14 cellular contexts compared by ENCODE assay signal in genomic region chr9:128704356-128704670, GRCh38. TPM values are rescaled to one million over a fixed set of nuclear protein-coding genes. Genes with fewer than 3 reads are reported as not detected.
A peak's percentile ranks its signal among the peaks of the same experiment; 100 is the strongest.
DNase-seq lines count a peak whose midpoint lies in the region; ATAC-seq and TF ChIP-seq lines count a peak whose summit lies in the region.
"Had no signal": no experiment of that assay in that cellular context is flagged by ENCODE, and none has a peak within 500 bp of the region (broad histone marks: within the 10 kb centered on the region; RNA-seq: fewer than 3 reads in every experiment).

No MANE protein-coding gene starts in this region.

- intact Hi-C loops in CD4-positive, alpha-beta memory T cell (cut with micrococcal nuclease): no loop called here
- intact Hi-C loops in mucosa of descending colon (cut with DNase I, micrococcal nuclease): no loop called here

- no peak for TF ChIP-seq CTCF in 22Rv1 (IDR thresholded peaks at IDR 0.05)
- TF ChIP-seq CTCF in neural crest cell (conservative IDR thresholded peaks at IDR 0.05): no peak
- TF ChIP-seq CTCF in mucosa of descending colon (IDR thresholded peaks at IDR 0.05): no peak
- no peak for TF ChIP-seq CTCF in GM10248 (IDR thresholded peaks at IDR 0.05; ENCODE audit: control extremely low read depth, extremely low read depth, low read depth, missing control alignments)

- POLR2A ChIA-PET in CD4-positive, alpha-beta memory T cell (lab: Charles Lee; ENCODE audit: partially characterized antibody): interaction anchor here (1.2 kb wide), 1 partner anchor 19 kb away, joined by 5 read pairs; the partner anchor contains the start of gene ZDHHC12
- POLR2A ChIA-PET in GM10248 (lab: Yijun Ruan, JAX): no interaction called here

- peak overlapping the region in 7 of 8 donors; percentile 13 to 59 (median 39) for H3K4me3 Mint-ChIP-seq in CD4-positive, alpha-beta memory T cell
- H3K4me3 Mint-ChIP-seq in neural crest cell: peak overlapping the region; percentile 90
- H3K4me3 Mint-ChIP-seq: stimulated activated memory B cell treated with anti-CD40 and anti-IgM and Interleukin-4, amounts not matched to agents 10 μg/mL and 1 μg/mL and 100 μg/mL, for 72 hours had no signal

- no peaks in the 10 kb centered on the region for H3K36me3 Mint-ChIP-seq in CD4-positive, alpha-beta memory T cell
- H3K36me3 Mint-ChIP-seq in neural crest cell (ENCODE audit: low read depth): no peaks in the 10 kb centered on the region
- H3K36me3 Mint-ChIP-seq: CD8-positive, alpha-beta T cell; stimulated activated memory B cell treated with anti-CD40 and anti-IgM and Interleukin-4, amounts not matched to agents 10 μg/mL and 1 μg/mL and 100 μg/mL, for 72 hours had no signal

- DNase-seq in CD4-positive, alpha-beta memory T cell: no peak
- DNase-seq in neural crest cell (ENCODE audit: low read depth, low spot score) (no peak), mucosa of descending colon (no peak), DMS53 treated with DMSO at 0.1 percent for 48 hours (lab: John Stamatoyannopoulos, UW; ENCODE audit: unreplicated experiment) (no peak), GM10248 (ENCODE audit: extremely low spot score) (no peak)
- DNase-seq: CD8-positive, alpha-beta T cell; NCI-H1694; NCI-H69; stimulated activated CD4-positive, alpha-beta T cell treated with anti-CD3 and anti-CD28 coated beads, Interleukin-1b, Interleukin-23, amount 100 ng/mL, for 48 hours had no signal

- CTCF ChIA-PET in CD4-positive, alpha-beta memory T cell (lab: Charles Lee; ENCODE audit: partially characterized antibody): interaction anchor here (0.7 kb wide), 2 partner anchors 35 to 101 kb away, joined by 3 read pairs; no protein-coding TSS in a partner anchor
- CTCF ChIA-PET in GM10248 (lab: Yijun Ruan, JAX): interaction anchor here (0.8 kb wide), 1 partner anchor 10 kb away, joined by 3 read pairs; no protein-coding TSS in a partner anchor

- H3K27ac Mint-ChIP-seq in CD4-positive, alpha-beta memory T cell: peak overlapping the region in 1 of 7 donors; percentile 30
- no peak overlapping the region for H3K27ac Mint-ChIP-seq in neural crest cell (ENCODE audit: unreplicated experiment)
- H3K27ac Mint-ChIP-seq: CD8-positive, alpha-beta T cell; stimulated activated memory B cell treated with anti-CD40 and anti-IgM and Interleukin-4, amounts not matched to agents 10 μg/mL and 1 μg/mL and 100 μg/mL, for 72 hours had no signal

- H3K9me3 ChIP-seq in CD4-positive, alpha-beta memory T cell (ENCODE audit: control insufficient read depth in 1 of 2, low read length in 2 of 2): no peaks in the 10 kb centered on the region
- H3K9me3 ChIP-seq in mucosa of descending colon: no peaks in the 10 kb centered on the region

- peaks cover 0 to 2% (median 0%) of the 10 kb centered on the region in 8 donors for H3K9me3 Mint-ChIP-seq in CD4-positive, alpha-beta memory T cell
- H3K9me3 Mint-ChIP-seq in neural crest cell: no peaks in the 10 kb centered on the region
- H3K9me3 Mint-ChIP-seq: CD8-positive, alpha-beta T cell; stimulated activated memory B cell treated with anti-CD40 and anti-IgM and Interleukin-4, amounts not matched to agents 10 μg/mL and 1 μg/mL and 100 μg/mL, for 72 hours had no signal

- H3K27me3 Mint-ChIP-seq in CD4-positive, alpha-beta memory T cell: no peaks in the 10 kb centered on the region
- no peaks in the 10 kb centered on the region for H3K27me3 Mint-ChIP-seq in neural crest cell (ENCODE audit: low read depth)
- H3K27me3 Mint-ChIP-seq: stimulated activated memory B cell treated with anti-CD40 and anti-IgM and Interleukin-4, amounts not matched to agents 10 μg/mL and 1 μg/mL and 100 μg/mL, for 72 hours had no signal

- no peaks in the 10 kb centered on the region for H3K36me3 ChIP-seq in CD4-positive, alpha-beta memory T cell (ENCODE audit: insufficient read depth, low read length)
- no peaks in the 10 kb centered on the region for H3K36me3 ChIP-seq in mucosa of descending colon (ENCODE audit: low read depth)

- H3K27ac ChIP-seq in 22Rv1: 0 out of 2 replicates have a peak overlapping the region, but pooled peaks have one; percentile 74
- H3K27ac ChIP-seq in CD4-positive, alpha-beta memory T cell (ENCODE audit: low read depth, low read length): no peak overlapping the region
- H3K27ac ChIP-seq in cingulate gyrus (ENCODE audit: low read depth, low read length): peak overlapping the region; percentile 29
- H3K27ac ChIP-seq: hepatocyte had no signal

- H3K27me3 ChIP-seq in CD4-positive, alpha-beta memory T cell (ENCODE audit: insufficient read depth, low read length): no peaks in the 10 kb centered on the region
- H3K27me3 ChIP-seq: hepatocyte had no signal

- H3K4me1 Mint-ChIP-seq in CD4-positive, alpha-beta memory T cell: peaks cover 2 to 19% (median 11%) of the 10 kb centered on the region in 4 donors
- H3K4me1 Mint-ChIP-seq in neural crest cell: peaks cover 9% of the 10 kb centered on the region

- no peak for ATAC-seq in mucosa of descending colon
- no peak for ATAC-seq in GM18909 (IDR thresholded peaks at IDR 0.05; ENCODE audit: poor library complexity, unreplicated experiment)
- ATAC-seq: CD8-positive, alpha-beta T cell; stimulated activated memory B cell treated with anti-CD40 and anti-IgM and Interleukin-4, amounts not matched to agents 10 μg/mL and 1 μg/mL and 100 μg/mL, for 72 hours had no signal

- H3K4me3 ChIP-seq in CD4-positive, alpha-beta memory T cell (ENCODE audit: low read length in 2 of 2): no peak overlapping the region
- H3K4me3 ChIP-seq in mucosa of descending colon: no peak overlapping the region
- H3K4me3 ChIP-seq: hepatocyte had no signal

- peaks cover 10% of the 10 kb centered on the region for H3K4me1 ChIP-seq in CD4-positive, alpha-beta memory T cell (ENCODE audit: insufficient read depth, low read length)
- H3K4me1 ChIP-seq in mucosa of descending colon (ENCODE audit: low read depth): peaks cover 4% of the 10 kb centered on the region

RNA-seq across cellular contexts. Expression of gene PKN3, which starts 2.0 kb away (rescaled TPM):
- 1 to 10 TPM; 1.7 to 2.6 TPM for total RNA-seq in CD4-positive, alpha-beta memory T cell
- 1 to 10 TPM in 1 of 2 donors, under 1 TPM in 1; 0.48 to 1.3 TPM for polyA plus RNA-seq in CD4-positive, alpha-beta memory T cell
- total RNA-seq in neural crest cell: 28.0 and 30.0 TPM in 2 replicates
- total RNA-seq in mucosa of descending colon: 1 to 10 TPM; 2.5 to 4.9 (median 3.8) TPM

RNA-seq across cellular contexts. Expression of gene SET, which starts 15.3 kb away (rescaled TPM):
- total RNA-seq in CD4-positive, alpha-beta memory T cell: 100 to 1,000 TPM; 261 to 264 TPM
- polyA plus RNA-seq in CD4-positive, alpha-beta memory T cell: 100 to 1,000 TPM; 132 to 191 TPM
- total RNA-seq in neural crest cell: 891 and 930 TPM in 2 replicates
- 100 to 1,000 TPM; 174 to 272 (median 212) TPM for total RNA-seq in mucosa of descending colon

RNA-seq across cellular contexts. Expression of gene ZDHHC12, which starts 19.6 kb away (rescaled TPM):
- total RNA-seq in CD4-positive, alpha-beta memory T cell: 10 to 100 TPM; 24.6 to 25.7 TPM
- 10 to 100 TPM; 57.6 to 75.7 TPM for polyA plus RNA-seq in CD4-positive, alpha-beta memory T cell
- total RNA-seq in neural crest cell: 15.1 and 15.7 TPM in 2 replicates
- 10 to 100 TPM; 33.0 to 89.5 (median 76.8) TPM for total RNA-seq in mucosa of descending colon

RNA-seq across cellular contexts. Expression of gene DYNC2I2, which starts 47.7 kb away (rescaled TPM):
- 1 to 10 TPM; 4.3 to 4.6 TPM for total RNA-seq in CD4-positive, alpha-beta memory T cell
- 1 to 10 TPM; 1.7 to 2.4 TPM for polyA plus RNA-seq in CD4-positive, alpha-beta memory T cell
- total RNA-seq in neural crest cell (120 and 128 TPM in 2 replicates), mucosa of descending colon (10 to 100 TPM; 36.7 to 46.3 (median 43.7) TPM)
